In genomic region chr6:26272171-26272631, GRCh38 we compare ENCODE assay signal across 1 cellular context.
TF ChIP-seq lines count a peak whose summit lies in the region.

No MANE protein-coding gene starts in this region.

TF ChIP-seq in HepG2, 621 proteins besides CTCF, POLR2A, EP300 and RAD21 (continued from another document and continues in another):
- no peak for TF ChIP-seq ZSCAN5A (CRISPR knock-in tag; IDR thresholded peaks at IDR 0.05; ENCODE audit: borderline replicate concordance)
- no peak; the same call in 1 of the 2 replicates for TF ChIP-seq NR2C2 (CRISPR knock-in tag; IDR thresholded peaks at IDR 0.05; ENCODE audit: borderline replicate concordance)
- no peak for TF ChIP-seq ZNF749 (CRISPR knock-in tag; IDR thresholded peaks at IDR 0.05; ENCODE audit: borderline replicate concordance)
- TF ChIP-seq FOXP4 (CRISPR knock-in tag; IDR thresholded peaks at IDR 0.05): no peak
- TF ChIP-seq MED13 (CRISPR knock-in tag; IDR thresholded peaks at IDR 0.05): 0 out of 2 replicates have a peak, but pooled peaks have one; percentile 28
- TF ChIP-seq TCF7L2 (IDR thresholded peaks at IDR 0.05; ENCODE audit: low read depth, low read length): no peak
- TF ChIP-seq ZNF143 (CRISPR knock-in tag; IDR thresholded peaks at IDR 0.05): no peak
- TF ChIP-seq AKAP8 (CRISPR knock-in tag; IDR thresholded peaks at IDR 0.05): no peak
- no peak for TF ChIP-seq ARNT2 (CRISPR knock-in tag; IDR thresholded peaks at IDR 0.05; ENCODE audit: low read depth)
- TF ChIP-seq ZNF768 (CRISPR knock-in tag; IDR thresholded peaks at IDR 0.05): peak; percentile 34; the same call in 1 of the 2 replicates
- peak in 1 of 2 experiments; percentile 24; a peak in 1 of 4 replicates for TF ChIP-seq HMGXB4 (CRISPR knock-in tag; IDR thresholded peaks at IDR 0.05; ENCODE audit: borderline replicate concordance in 1 of 2, low read depth in 1 of 2)
- 0 out of 2 replicates have a peak, but pooled peaks have one; percentile 0 for TF ChIP-seq ZSCAN25 (CRISPR knock-in tag; IDR thresholded peaks at IDR 0.05)
- TF ChIP-seq RFX1 (IDR thresholded peaks at IDR 0.05): no peak
- TF ChIP-seq ZNF776 (CRISPR knock-in tag; IDR thresholded peaks at IDR 0.05): no peak
- no peak for TF ChIP-seq ZNF501 (CRISPR knock-in tag; IDR thresholded peaks at IDR 0.05)
- 0 out of 2 replicates have a peak, but pooled peaks have one; percentile 58 for TF ChIP-seq ZNF792 (CRISPR knock-in tag; IDR thresholded peaks at IDR 0.05)
- TF ChIP-seq FOXK2 (IDR thresholded peaks at IDR 0.05): no peak
- TF ChIP-seq RXRB (CRISPR knock-in tag; IDR thresholded peaks at IDR 0.05; ENCODE audit: borderline replicate concordance): no peak
- no peak; the same call in 1 of the 2 replicates for TF ChIP-seq GABPB1 (CRISPR knock-in tag; IDR thresholded peaks at IDR 0.05)
- TF ChIP-seq ZNF407 (CRISPR knock-in tag; IDR thresholded peaks at IDR 0.05; ENCODE audit: not compliant biosample characterization): no peak
- no peak for TF ChIP-seq TMF1 (CRISPR knock-in tag; IDR thresholded peaks at IDR 0.05; ENCODE audit: low read depth)
- 0 out of 2 replicates have a peak, but pooled peaks have one; percentile 11 for TF ChIP-seq YEATS2 (CRISPR knock-in tag; IDR thresholded peaks at IDR 0.05; ENCODE audit: borderline replicate concordance)
- TF ChIP-seq UBTF (CRISPR knock-in tag; IDR thresholded peaks at IDR 0.05): 0 out of 2 replicates have a peak, but pooled peaks have one; percentile 3
- TF ChIP-seq REPIN1 (CRISPR knock-in tag; IDR thresholded peaks at IDR 0.05; ENCODE audit: borderline replicate concordance, low read depth): no peak
- TF ChIP-seq CBX5 (CRISPR knock-in tag; IDR thresholded peaks at IDR 0.05; ENCODE audit: borderline replicate concordance): 0 out of 2 replicates have a peak, but pooled peaks have one; percentile 54
- TF ChIP-seq CSRNP2 (CRISPR knock-in tag; conservative IDR thresholded peaks at IDR 0.05; ENCODE audit: low read depth): no peak
- no peak for TF ChIP-seq ZNF646 (CRISPR knock-in tag; IDR thresholded peaks at IDR 0.05)
- no peak for TF ChIP-seq ZNF740 (CRISPR knock-in tag; IDR thresholded peaks at IDR 0.05)
- TF ChIP-seq SNAPC5 (CRISPR knock-in tag; IDR thresholded peaks at IDR 0.05; ENCODE audit: borderline replicate concordance): no peak
- TF ChIP-seq ZSCAN29 (CRISPR knock-in tag; conservative IDR thresholded peaks at IDR 0.05): no peak
- TF ChIP-seq NR3C1 (CRISPR knock-in tag; IDR thresholded peaks at IDR 0.05): no peak
